In genomic region chr5:8650197-8650596, GRCh38 we compare ENCODE assay signal across 18 cellular contexts.
DNase-seq lines count a peak whose midpoint lies in the region; ATAC-seq and TF ChIP-seq lines count a peak whose summit lies in the region.
"Had no signal": no experiment of that assay in that cellular context is flagged by ENCODE, and none has a peak within 500 bp of the region (broad histone marks: within the 10 kb centered on the region; RNA-seq: fewer than 3 reads in every experiment).

No MANE protein-coding gene starts in this region.

- H3K4me3 Mint-ChIP-seq in chondrocyte (ENCODE audit: unreplicated experiment) = no peak overlapping the region
- H3K4me3 Mint-ChIP-seq: dendritic cell treated with granulocyte-macrophage colony-stimulating factor and Interleukin-4, amounts not matched to agents 40 ng/mL and 50 ng/mL, for 4 days; natural killer cell had no signal

- peaks cover 0 to 10% (median 0%) of the 10 kb centered on the region in 11 donors for H3K9me3 ChIP-seq in heart right ventricle
- H3K9me3 ChIP-seq: BLaER1 treated with 17β-estradiol and CSF1 and Interleukin-3, amounts not matched to agents 10 nM and 100 nM; right atrium auricular region; tibial artery had no signal

- TF ChIP-seq CTCF in 22Rv1 (IDR thresholded peaks at IDR 0.05) (peak; percentile 23; the same call in 1 of the 2 replicates), chondrocyte (IDR thresholded peaks at IDR 0.05) (peak; percentile 57), heart right ventricle (IDR thresholded peaks at IDR 0.05) (no peak)

- H3K27me3 ChIP-seq in heart right ventricle = no peaks in the 10 kb centered on the region
- H3K27me3 ChIP-seq: BLaER1 treated with 17β-estradiol and CSF1 and Interleukin-3, amounts not matched to agents 10 nM and 100 nM; right atrium auricular region; tibial artery had no signal

- no peaks in the 10 kb centered on the region for H3K27me3 Mint-ChIP-seq in chondrocyte (ENCODE audit: low read depth)
- H3K27me3 Mint-ChIP-seq: dendritic cell treated with granulocyte-macrophage colony-stimulating factor and Interleukin-4, amounts not matched to agents 40 ng/mL and 50 ng/mL, for 4 days had no signal

- no peaks in the 10 kb centered on the region for H3K9me3 Mint-ChIP-seq in chondrocyte (ENCODE audit: low read depth)

- H3K4me1 Mint-ChIP-seq in chondrocyte (ENCODE audit: low read depth) = peaks cover 12% of the 10 kb centered on the region
- H3K4me1 Mint-ChIP-seq: natural killer cell had no signal

- 85 to 88% methylated on average over 6 of the region's 6 CpGs for WGBS in heart right ventricle, 2 donors

- no peaks in the 10 kb centered on the region for H3K4me1 ChIP-seq in heart right ventricle
- H3K4me1 ChIP-seq: BLaER1 treated with 17β-estradiol and CSF1 and Interleukin-3, amounts not matched to agents 10 nM and 100 nM; right atrium auricular region had no signal

- H3K27ac ChIP-seq in 22Rv1 (no peak overlapping the region), heart right ventricle (no peak overlapping the region)
- H3K27ac ChIP-seq: BLaER1 treated with 17β-estradiol and CSF1 and Interleukin-3, amounts not matched to agents 10 nM and 100 nM; right atrium auricular region; RWPE1; tibial artery had no signal

- H3K27ac Mint-ChIP-seq in chondrocyte (ENCODE audit: unreplicated experiment) = no peak overlapping the region
- H3K27ac Mint-ChIP-seq: dendritic cell treated with granulocyte-macrophage colony-stimulating factor and Interleukin-4, amounts not matched to agents 40 ng/mL and 50 ng/mL, for 4 days; natural killer cell had no signal

- DNase-seq in DMS 273 (lab: John Stamatoyannopoulos, UW; ENCODE audit: unreplicated experiment) (peak; percentile 81), NCI-H524 (lab: John Stamatoyannopoulos, UW) (peak; percentile 88 to 96), chondrocyte (ENCODE audit: low spot score) (no peak), heart right ventricle (no peak), AML-193 (lab: John Stamatoyannopoulos, UW) (no peak)
- DNase-seq: activated CD4-positive, alpha-beta T cell treated with anti-CD3 and anti-CD28 coated beads for 48 hours; left ventricle myocardium superior; natural killer cell; NCI-H2227 treated with DMSO at 0.1 percent for 48 hours; stimulated activated CD4-positive, alpha-beta T cell treated with anti-CD3 and anti-CD28 coated beads, Interleukin-2, amount 100 ng/mL, for 48 hours; tibial artery had no signal

- no peak for ATAC-seq in heart right ventricle
- no peak for ATAC-seq in GM21515 (IDR thresholded peaks at IDR 0.05; ENCODE audit: unreplicated experiment)
- no peak for ATAC-seq in HG03378 (IDR thresholded peaks at IDR 0.05; ENCODE audit: unreplicated experiment)
- ATAC-seq: left ventricle myocardium superior, natural killer cell had no signal

- H3K36me3 ChIP-seq in heart right ventricle = no peaks in the 10 kb centered on the region
- H3K36me3 ChIP-seq: BLaER1 treated with 17β-estradiol and CSF1 and Interleukin-3, amounts not matched to agents 10 nM and 100 nM; right atrium auricular region; tibial artery had no signal

- peaks cover 1% of the 10 kb centered on the region for H3K36me3 Mint-ChIP-seq in chondrocyte (ENCODE audit: low read depth)
- H3K36me3 Mint-ChIP-seq: natural killer cell had no signal

- intact Hi-C loops in heart right ventricle (cut with DNase I) = no loop called here

- H3K4me3 ChIP-seq in heart right ventricle = no peak overlapping the region
- H3K4me3 ChIP-seq: BLaER1 treated with 17β-estradiol and CSF1 and Interleukin-3, amounts not matched to agents 10 nM and 100 nM; right atrium auricular region; tibial artery had no signal

Comparison
In these comparisons a context has a peak if more than half of its experiments do, and no peak if none do; other contexts are left out.
1. CTCF ChIP-seq: peak in 22Rv1 (single experiment) and chondrocyte (single experiment); none in heart right ventricle (0 of 9).
2. DNase-seq: peak in DMS 273 (single experiment) and NCI-H524 (2 of 2); none in chondrocyte (single experiment), heart right ventricle (0 of 2) and AML-193 (0 of 2).